3 cellular contexts compared by ENCODE assay signal in genomic region chr14:103899316-103899715, GRCh38.
TF ChIP-seq lines count a peak whose summit lies in the region.

No MANE protein-coding gene starts in this region.

TF ChIP-seq in SK-N-SH, 30 proteins besides CTCF, POLR2A, EP300 and RAD21:
- no peak for TF ChIP-seq RCOR1 (IDR thresholded peaks at IDR 0.05; ENCODE audit: low read length)
- TF ChIP-seq USF1 (IDR thresholded peaks at IDR 0.05; ENCODE audit: borderline replicate concordance, low read depth): no peak
- no peak for TF ChIP-seq NFIC (IDR thresholded peaks at IDR 0.05; ENCODE audit: borderline replicate concordance)
- no peak for TF ChIP-seq FOXM1 (IDR thresholded peaks at IDR 0.05; ENCODE audit: low read depth)
- TF ChIP-seq TEAD4 (IDR thresholded peaks at IDR 0.05; ENCODE audit: borderline replicate concordance, insufficient read depth): no peak
- no peak for TF ChIP-seq SIN3A (IDR thresholded peaks at IDR 0.05; ENCODE audit: borderline replicate concordance, low read depth, low read length)
- TF ChIP-seq GABPA (IDR thresholded peaks at IDR 0.05; ENCODE audit: low read depth): no peak
- no peak for TF ChIP-seq YY1 (IDR thresholded peaks at IDR 0.05; ENCODE audit: low read depth)
- no peak for TF ChIP-seq SMC3 (IDR thresholded peaks at IDR 0.05; ENCODE audit: low read depth, low read length)
- no peak for TF ChIP-seq ELF1 (IDR thresholded peaks at IDR 0.05)
- TF ChIP-seq MEF2A (IDR thresholded peaks at IDR 0.05; ENCODE audit: borderline replicate concordance, low read depth): no peak
- no peak for TF ChIP-seq CHD2 (IDR thresholded peaks at IDR 0.05; ENCODE audit: low read length, partially characterized antibody)
- no peak for TF ChIP-seq JUND (IDR thresholded peaks at IDR 0.05)
- TF ChIP-seq IRF3 (IDR thresholded peaks at IDR 0.05; ENCODE audit: low read depth, low read length): no peak
- TF ChIP-seq EZH2phosphoT487 (IDR thresholded peaks at IDR 0.05; ENCODE audit: borderline replicate concordance, low read depth): no peak
- TF ChIP-seq POLR2AphosphoS5 (IDR thresholded peaks at IDR 0.05; ENCODE audit: low read depth, low read length): no peak

TF ChIP-seq in SK-N-SH treated with all-trans-retinoic acid at 6 μM for 48 hours, 23 proteins besides CTCF, POLR2A, EP300 and RAD21:
- TF ChIP-seq ZFP30 (CRISPR knock-in tag; IDR thresholded peaks at IDR 0.05) (no peak), CREB5 (CRISPR knock-in tag; IDR thresholded peaks at IDR 0.05; ENCODE audit: low read depth) (no peak)
TF ChIP-seq in SK-N-SH treated with all-trans-retinoic acid at 6 μM for 48 hours: peak in this region for 0.

TF ChIP-seq in H1, 55 proteins besides CTCF, POLR2A, EP300 and RAD21:
- TF ChIP-seq E2F6 (IDR thresholded peaks at IDR 0.05) (no peak), ZNF274 (IDR thresholded peaks at IDR 0.05; ENCODE audit: borderline replicate concordance, extremely low read depth, low read length) (no peak), CTBP2 (IDR thresholded peaks at IDR 0.05; ENCODE audit: borderline replicate concordance, insufficient read depth, insufficient read length, low read length) (no peak), NANOG (IDR thresholded peaks at IDR 0.05; ENCODE audit: insufficient read depth, low read depth, low read length, poor library complexity, severe bottlenecking) (no peak), YY1 (IDR thresholded peaks at IDR 0.05; ENCODE audit: low read depth, low read length) (no peak), SIRT6 (IDR thresholded peaks at IDR 0.05; ENCODE audit: low read length) (no peak), KDM4A (IDR thresholded peaks at IDR 0.05; ENCODE audit: low read depth, low read length, severe bottlenecking) (no peak), SIN3A (conservative IDR thresholded peaks at IDR 0.05 in 1 of 2, IDR thresholded peaks at IDR 0.05 in 1 of 2; ENCODE audit: low read depth in 1 of 2, low read length in 2 of 2) (no peak), RXRA (IDR thresholded peaks at IDR 0.05; ENCODE audit: insufficient read depth, low read depth, low read length) (no peak), EGR1 (IDR thresholded peaks at IDR 0.05; ENCODE audit: borderline replicate concordance, low read depth, low read length) (no peak), SAP30 (IDR thresholded peaks at IDR 0.05; ENCODE audit: insufficient read depth, insufficient replicate concordance, low read length) (no peak), CREB1 (IDR thresholded peaks at IDR 0.05) (no peak), SP2 (IDR thresholded peaks at IDR 0.05; ENCODE audit: low read length) (no peak), BACH1 (IDR thresholded peaks at IDR 0.05; ENCODE audit: low read length) (no peak), CBX8 (IDR thresholded peaks at IDR 0.05; ENCODE audit: borderline replicate concordance, low read depth, low read length) (no peak)
TF ChIP-seq in H1: peak in this region for 0.
